Comparison of ENCODE assay signal across 8 cellular contexts in the genomic region with DNA sequence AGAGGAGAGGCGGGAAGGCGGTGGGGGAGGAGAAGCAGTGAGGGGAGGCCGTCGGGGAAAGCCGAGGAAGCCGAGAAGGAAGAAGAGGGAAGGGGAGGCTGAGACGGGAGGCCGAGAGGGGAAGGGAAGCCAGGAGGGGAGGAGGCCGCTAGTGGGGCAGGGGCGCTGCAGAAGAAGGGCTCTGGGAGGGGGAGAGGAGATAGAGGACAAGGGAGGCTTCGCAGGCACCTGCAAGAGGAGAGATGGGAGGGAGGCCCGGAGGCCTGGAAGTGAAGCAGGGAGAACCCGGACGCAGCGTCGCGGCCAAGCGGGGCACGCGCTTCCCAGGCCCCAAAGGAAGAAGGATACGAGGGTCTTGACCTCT. TPM values are rescaled to one million over a fixed set of nuclear protein-coding genes. Genes with fewer than 3 reads are reported as not detected.
A peak's percentile ranks its signal among the peaks of the same experiment; 100 is the strongest.
DNase-seq lines count a peak whose midpoint lies in the region; ATAC-seq and TF ChIP-seq lines count a peak whose summit lies in the region.

No MANE protein-coding gene starts in this region.

- H3K27me3 Mint-ChIP-seq in activated naive CD8-positive, alpha-beta T cell = peaks cover 17% of the 10 kb centered on the region

- peak overlapping the region; percentile 46 for H3K27ac Mint-ChIP-seq in activated naive CD8-positive, alpha-beta T cell

- TF ChIP-seq CTCF in smooth muscle cell (IDR thresholded peaks at IDR 0.05; ENCODE audit: borderline replicate concordance, insufficient read depth, poor library complexity, severe bottlenecking) = no peak

- H3F3A ChIP-seq in smooth muscle cell (ENCODE audit: low read depth) = peaks cover 7% of the 10 kb centered on the region

- H3K27me3 ChIP-seq in smooth muscle cell (ENCODE audit: low read depth) = no peaks in the 10 kb centered on the region

- peaks cover 3% of the 10 kb centered on the region for H3K4me1 ChIP-seq in smooth muscle cell (ENCODE audit: low read depth)

- no peaks in the 10 kb centered on the region for H3K9me3 Mint-ChIP-seq in activated naive CD8-positive, alpha-beta T cell (ENCODE audit: low read depth)

- no peaks in the 10 kb centered on the region for H3K9me3 ChIP-seq in smooth muscle cell (replicated peaks; ENCODE audit: low read depth)

- H3K9ac ChIP-seq in smooth muscle cell (ENCODE audit: low read depth) = peak overlapping the region; percentile 47

- DNase-seq in NCI-H2029 (lab: John Stamatoyannopoulos, UW) = peak; percentile 26
- DNase-seq in NCI-H2029 treated with DMSO at 0.1 percent for 48 hours (lab: John Stamatoyannopoulos, UW) = no peak
- DNase-seq in HT1080 (ENCODE audit: low read depth) = peak; percentile 20
- DNase-seq in hepatic stellate cell (ENCODE audit: low spot score) = peak; percentile 21
- DNase-seq in smooth muscle cell (lab: John Stamatoyannopoulos, UW; ENCODE audit: unreplicated experiment) = no peak
- DNase-seq in activated gamma-delta T cell treated with Interleukin-2 at 50 U/mL for 16 hours = no peak

- peaks cover 32% of the 10 kb centered on the region for H3K4me1 Mint-ChIP-seq in activated naive CD8-positive, alpha-beta T cell (ENCODE audit: low read depth)

- no peaks in the 10 kb centered on the region for H4K20me1 ChIP-seq in smooth muscle cell (ENCODE audit: low read depth)

- ATAC-seq in GM18907 (IDR thresholded peaks at IDR 0.05; ENCODE audit: unreplicated experiment) = no peak

- no peaks in the 10 kb centered on the region for H3K79me2 ChIP-seq in smooth muscle cell (ENCODE audit: low read depth)

- no peaks in the 10 kb centered on the region for H3K36me3 Mint-ChIP-seq in activated naive CD8-positive, alpha-beta T cell

- H3K4me3 ChIP-seq in smooth muscle cell = peak overlapping the region; percentile 68

- H3K4me2 ChIP-seq in smooth muscle cell = peak overlapping the region; percentile 95

- peak overlapping the region; percentile 56 for H3K27ac ChIP-seq in smooth muscle cell (ENCODE audit: low read depth)

- peak overlapping the region; percentile 69 for H2AFZ ChIP-seq in smooth muscle cell (ENCODE audit: low read depth)

- 13% methylated on average over 11 of the region's 21 CpGs for WGBS in smooth muscle cell (ENCODE audit: low lambda C conversion rate)

- peak overlapping the region; percentile 88 for H3K4me3 Mint-ChIP-seq in activated naive CD8-positive, alpha-beta T cell

- no peaks in the 10 kb centered on the region for H3K36me3 ChIP-seq in smooth muscle cell (ENCODE audit: low read depth)

RNA-seq across cellular contexts. Expression of gene C17orf58, which starts 2.3 kb away (rescaled TPM):
- total RNA-seq in HT1080 (2014; rRNA removed; shearing (Covaris generic)) = 30.0 and 34.9 TPM in 2 replicates
- 39.4 and 39.7 TPM in 2 replicates for polyA plus RNA-seq in HT1080 (2015; cell fraction: cytosol; rRNA removed)
- polyA plus RNA-seq in HT1080 (2015; cell fraction: nucleus; rRNA removed) = 17.1 and 17.8 TPM in 2 replicates
- 4.9 and 8.9 TPM in 2 replicates for total RNA-seq in smooth muscle cell
- polyA plus RNA-seq in smooth muscle cell = 8.0 and 10.5 TPM in 2 replicates

RNA-seq across cellular contexts. Expression of gene KPNA2, which starts 41.6 kb away (rescaled TPM):
- total RNA-seq in HT1080 (2014; rRNA removed; shearing (Covaris generic)) = 281 and 347 TPM in 2 replicates
- 211 and 215 TPM in 2 replicates for polyA plus RNA-seq in HT1080 (2015; cell fraction: cytosol; rRNA removed)
- polyA plus RNA-seq in HT1080 (2015; cell fraction: nucleus; rRNA removed) = 410 and 454 TPM in 2 replicates
- 84.6 and 88.3 TPM in 2 replicates for total RNA-seq in smooth muscle cell
- polyA plus RNA-seq in smooth muscle cell = 108 and 135 TPM in 2 replicates

Comparison
In these comparisons a context has a peak if more than half of its experiments do, and no peak if none do; other contexts are left out.
1. DNase-seq: peak in NCI-H2029 (single experiment), HT1080 (single experiment) and hepatic stellate cell (single experiment); none in NCI-H2029 treated with DMSO at 0.1 percent for 48 hours (single experiment), smooth muscle cell (single experiment) and activated gamma-delta T cell treated with Interleukin-2 at 50 U/mL for 16 hours (single experiment).